Comparison of ENCODE assay signal across 22 cellular contexts in the genomic region with DNA sequence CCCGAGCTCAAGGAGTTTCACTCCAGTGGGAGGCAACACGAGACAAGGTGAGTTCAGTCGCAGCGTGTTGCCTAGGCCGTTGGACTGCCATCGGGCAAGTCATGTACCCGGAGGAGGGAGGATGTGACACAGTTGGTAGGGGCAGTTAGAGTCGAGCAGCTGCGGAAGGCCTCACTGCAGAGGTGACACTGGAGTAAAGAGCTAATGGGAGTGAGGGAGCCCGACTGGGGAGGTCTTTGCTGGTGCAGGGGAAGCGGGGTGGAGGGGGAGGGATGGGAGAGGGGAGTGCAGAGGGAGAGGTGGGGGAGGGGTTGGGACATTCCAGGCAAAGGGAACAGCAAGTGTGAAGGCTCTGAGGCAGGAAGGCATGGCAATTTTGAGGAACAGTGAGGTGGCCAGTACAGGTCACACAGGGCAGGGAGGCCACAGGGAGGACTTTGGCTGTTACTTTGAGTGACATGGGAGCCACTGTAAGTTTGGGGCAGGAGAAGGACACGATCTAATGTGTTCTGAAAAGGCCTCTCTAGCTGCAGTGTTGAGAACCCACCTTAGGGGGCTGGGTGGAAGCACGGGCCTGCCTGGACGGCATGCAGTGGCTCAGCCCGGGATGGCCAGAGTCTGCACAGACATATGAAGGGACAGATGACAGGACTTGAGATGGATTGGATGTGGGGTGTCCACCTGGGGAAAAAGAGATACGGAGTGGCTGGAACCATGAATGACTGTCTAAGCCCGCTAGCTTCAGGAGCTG.
"Had no signal": no experiment of that assay in that cellular context is flagged by ENCODE, and none has a peak within 500 bp of the region (broad histone marks: within the 10 kb centered on the region; RNA-seq: fewer than 3 reads in every experiment).

No MANE protein-coding gene starts in this region.

- H3K4me1 ChIP-seq: lower lobe of right lung, prostate gland, tibial artery had no signal

- H3K36me3 ChIP-seq: lower lobe of right lung, prostate gland, tibial artery, WERI-Rb-1 had no signal

- H3K27ac ChIP-seq: lower lobe of right lung, prostate gland, tibial artery, WERI-Rb-1 had no signal

- H3K9me3 ChIP-seq: lower lobe of right lung, prostate gland, tibial artery had no signal

- H3K4me3 ChIP-seq: lower lobe of right lung, prostate gland, tibial artery had no signal

- H3K4me3 Mint-ChIP-seq: activated naive CD4-positive, alpha-beta T cell treated with anti-CD3 and anti-CD28 coated beads, Interleukin-2, amount 10 ng/mL, durations not matched to agents 7 days and 5 days; activated naive CD8-positive, alpha-beta T cell treated with anti-CD3 and anti-CD28 coated beads, Interleukin-2, amount 50 U/mL, for 24 hours; activated T-cell treated with anti-CD3 and anti-CD28 coated beads, Interleukin-2, amount 50 U/mL, for 24 hours; naive B cell; stimulated activated naive CD8-positive, alpha-beta T cell treated with anti-CD3 and anti-CD28 coated beads, Interleukin-15, Interleukin-2, amounts not matched to agents 100 ng/mL and 50 ng/mL, for 24 hours; T-helper 2 cell treated with Interferon-gamma antibody and Interleukin-4, amounts not matched to agents 5 μg/mL and 100 μg/mL, for 36 hours had no signal

- H3K27ac Mint-ChIP-seq: activated naive CD4-positive, alpha-beta T cell treated with anti-CD3 and anti-CD28 coated beads, Interleukin-2, amount 10 ng/mL, durations not matched to agents 7 days and 5 days; activated naive CD8-positive, alpha-beta T cell treated with anti-CD3 and anti-CD28 coated beads, Interleukin-2, amount 50 U/mL, for 24 hours; activated T-cell treated with anti-CD3 and anti-CD28 coated beads, Interleukin-2, amount 50 U/mL, for 24 hours; activated T-helper 2 cell treated with anti-CD3 and anti-CD28 coated beads, Interferon-gamma antibody, Interleukin-2, Interleukin-4, amounts not matched to agents 10 μg/mL and 5 μg/mL and 100 μg/mL, durations not matched to agents 14 hours and 24 hours and 36 hours; naive B cell; stimulated activated naive CD8-positive, alpha-beta T cell treated with anti-CD3 and anti-CD28 coated beads, Interleukin-15, Interleukin-2, amounts not matched to agents 100 ng/mL and 50 ng/mL, for 24 hours; T-helper 2 cell treated with Interferon-gamma antibody and Interleukin-4, amounts not matched to agents 5 μg/mL and 100 μg/mL, for 36 hours had no signal

- DNase-seq: activated CD4-positive, alpha-beta T cell treated with anti-CD3 and anti-CD28 coated beads for 1 hour; activated CD8-positive, alpha-beta memory T cell treated with anti-CD3 and anti-CD28 coated beads for 24 hours; activated CD8-positive, alpha-beta memory T cell treated with anti-CD3 and anti-CD28 coated beads, Interleukin-2, amount 50 U/mL, for 4 hours; activated naive CD4-positive, alpha-beta T cell treated with anti-CD3 and anti-CD28 coated beads, Interleukin-2, amount 10 ng/mL, durations not matched to agents 7 days and 5 days; activated naive CD8-positive, alpha-beta T cell treated with anti-CD3 and anti-CD28 coated beads, Interleukin-2, amount 50 U/mL, for 24 hours; activated T-cell treated with anti-CD3 and anti-CD28 coated beads, Interleukin-2, amount 50 U/mL, for 24 hours; cerebellar nuclear complex; cortex of kidney; erythroblast; foreskin fibroblast; lower lobe of right lung; mesendoderm; naive B cell; stimulated activated CD4-positive, alpha-beta T cell treated with anti-CD3 and anti-CD28 coated beads, Interleukin-12 subunit alpha, Interleukin-12 subunit beta, amount 100 ng/mL, for 4 hours; stimulated activated CD4-positive, alpha-beta T cell treated with anti-CD3 and anti-CD28 coated beads, Interleukin-4, amount 100 ng/mL, for 4 hours; tibial artery; WERI-Rb-1 had no signal

- H3K36me3 Mint-ChIP-seq: activated naive CD4-positive, alpha-beta T cell treated with anti-CD3 and anti-CD28 coated beads, Interleukin-2, amount 10 ng/mL, durations not matched to agents 7 days and 5 days; naive B cell had no signal

- ATAC-seq: activated naive CD8-positive, alpha-beta T cell treated with anti-CD3 and anti-CD28 coated beads, Interleukin-2, amount 50 U/mL, for 24 hours; left lobe of liver; lower lobe of right lung had no signal

- H3K4me1 Mint-ChIP-seq: activated naive CD4-positive, alpha-beta T cell treated with anti-CD3 and anti-CD28 coated beads, Interleukin-2, amount 10 ng/mL, durations not matched to agents 7 days and 5 days had no signal
